Comparison of ENCODE assay signal across 1 cellular context in genomic region chr20:48880331-48880730, GRCh38.
TF ChIP-seq lines count a peak whose summit lies in the region.

No MANE protein-coding gene starts in this region.

TF ChIP-seq in K562, 482 proteins besides CTCF, POLR2A, EP300 and RAD21:
- TF ChIP-seq RBM25 (IDR thresholded peaks at IDR 0.05; ENCODE audit: low read depth, low read length, severe bottlenecking) = peak; percentile 83
- no peak for TF ChIP-seq ZNF583 (CRISPR knock-in tag; IDR thresholded peaks at IDR 0.05)
- TF ChIP-seq YBX1 (IDR thresholded peaks at IDR 0.05) = no peak
- no peak for TF ChIP-seq MXI1 (IDR thresholded peaks at IDR 0.05; ENCODE audit: low read depth, low read length)
